ENCODE assay signal across 35 cellular contexts in genomic region chr22:43057641-43058040, GRCh38. TPM values are rescaled to one million over a fixed set of nuclear protein-coding genes. Genes with fewer than 3 reads are reported as not detected.
"Had no signal": no experiment of that assay in that cellular context is flagged by ENCODE, and none has a peak within 500 bp of the region (broad histone marks: within the 10 kb centered on the region; RNA-seq: fewer than 3 reads in every experiment).

No MANE protein-coding gene starts in this region.

- H3K27ac ChIP-seq: KMS-11 had no signal

- H3K9me3 ChIP-seq: MG63 had no signal

- H3K36me3 ChIP-seq: MG63 had no signal

- DNase-seq: Karpas-422, Kasumi-1, MG63, MM.1S, MV-4-11, NCI-H1048, NCI-H1092, NCI-H1092 treated with DMSO at 0.1 percent for 48 hours, NCI-H1105, NCI-H1105 treated with DMSO at 0.1 percent for 48 hours, NCI-H1417, NCI-H1417 treated with DMSO at 0.1 percent for 48 hours, NCI-H1436, NCI-H1436 treated with DMSO at 0.1 percent for 48 hours, NCI-H146, NCI-H1694, NCI-H1694 treated with DMSO at 0.1 percent for 48 hours, NCI-H187, NCI-H187 treated with DMSO at 0.1 percent for 48 hours, NCI-H1930, NCI-H2029, NCI-H2029 treated with DMSO at 0.1 percent for 48 hours, NCI-H2081, NCI-H2081 treated with DMSO at 0.1 percent for 48 hours, NCI-H2107, NCI-H2171, NCI-H2171 treated with DMSO at 0.1 percent for 48 hours, NCI-H2227 treated with DMSO at 0.1 percent for 48 hours, NCI-H226, NCI-H345, NCI-H446, NCI-H446 treated with DMSO at 0.1 percent for 48 hours, NCI-H510A had no signal

- H3K4me3 ChIP-seq: MG63 had no signal

- H3K27me3 ChIP-seq: MG63 had no signal

RNA-seq across cellular contexts. Expression of gene BIK, which starts 52.9 kb away (rescaled TPM):
- total RNA-seq: LHCN-M2 had no signal
